26 cellular contexts compared by ENCODE assay signal in the genomic region with DNA sequence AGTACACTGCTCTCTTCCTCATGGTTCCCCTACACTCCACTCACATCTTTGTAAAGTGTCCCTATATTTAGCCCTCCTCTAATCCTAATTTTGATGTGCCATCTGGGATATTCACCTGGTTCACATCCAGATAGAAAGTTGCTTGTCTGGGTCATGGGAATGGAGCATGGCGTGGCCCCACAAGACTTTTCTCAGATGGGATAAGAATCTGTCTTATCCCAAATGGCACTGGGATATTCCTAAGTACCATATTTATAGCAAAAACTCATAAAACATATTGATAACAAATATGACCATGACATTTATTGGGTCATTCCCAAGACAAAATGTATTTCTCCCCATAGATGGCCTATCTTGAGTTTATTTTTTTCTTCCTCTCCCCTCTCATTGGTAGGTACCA. TPM values are rescaled to one million over a fixed set of nuclear protein-coding genes. Genes with fewer than 3 reads are reported as not detected.
DNase-seq lines count a peak whose midpoint lies in the region; ATAC-seq, FAIRE-seq and TF ChIP-seq lines count a peak whose summit lies in the region.
"Had no signal": no experiment of that assay in that cellular context is flagged by ENCODE, and none has a peak within 500 bp of the region (broad histone marks: within the 10 kb centered on the region; RNA-seq: fewer than 3 reads in every experiment).

No MANE protein-coding gene starts in this region.

- 0 out of 2 replicates have a peak overlapping the region, but pooled peaks have one; percentile 13 for H3K4me2 ChIP-seq in PC-3 (ENCODE audit: low read length)
- H3K4me2 ChIP-seq in astrocyte (ENCODE audit: low read length) = no peak overlapping the region

- no peaks in the 10 kb centered on the region for H3F3A ChIP-seq in PC-3 (ENCODE audit: low read length, unreplicated experiment)

- H2AFZ ChIP-seq in PC-3 (ENCODE audit: low read length) = no peak overlapping the region
- no peak overlapping the region for H2AFZ ChIP-seq in astrocyte (ENCODE audit: low read depth, low read length)

- no peak for TF ChIP-seq CTCF in PC-3 (conservative IDR thresholded peaks at IDR 0.05; ENCODE audit: low read depth, low read length)
- no peak for TF ChIP-seq CTCF in astrocyte (IDR thresholded peaks at IDR 0.05; ENCODE audit: insufficient read depth, low read depth, low read length)
- no peak for TF ChIP-seq CTCF in coronary artery (IDR thresholded peaks at IDR 0.05)

- peak overlapping the region; percentile 65 for H3K27ac ChIP-seq in PC-3 (ENCODE audit: low read length)
- H3K27ac ChIP-seq in astrocyte (ENCODE audit: low read depth, low read length) = no peak overlapping the region
- H3K27ac ChIP-seq in mesodermal cell (ENCODE audit: low read depth, low read length, severe bottlenecking) = peak overlapping the region; percentile 93
- H3K27ac ChIP-seq in coronary artery = no peak overlapping the region
- H3K27ac ChIP-seq: RWPE1, SK-N-MC had no signal

- H4K20me1 ChIP-seq in PC-3 (ENCODE audit: low read length) (no peaks in the 10 kb centered on the region), astrocyte (ENCODE audit: insufficient read depth, low read length) (no peaks in the 10 kb centered on the region)

- intact Hi-C loops in PC-3 (cut with micrococcal nuclease) = no loop called here

- no CpG with 5 or more reads among the region's 1 CpG for WGBS in mesodermal cell (ENCODE audit: insufficient coverage in 2 of 2), 2 experiments

- CTCF ChIA-PET in PC-3 (lab: Charles Lee) = no interaction called here

- H3K4me1 Mint-ChIP-seq in astrocyte (ENCODE audit: low read depth, unreplicated experiment) = peaks cover 23% of the 10 kb centered on the region

- POLR2A ChIA-PET in PC-3 (lab: Charles Lee; ENCODE audit: unreplicated experiment) = no interaction called here

- no peak overlapping the region for H3K4me3 Mint-ChIP-seq in astrocyte (ENCODE audit: unreplicated experiment)
- H3K4me3 Mint-ChIP-seq: CD14-positive monocyte; CD8-positive, alpha-beta memory T cell had no signal

- H3K27me3 Mint-ChIP-seq in astrocyte (ENCODE audit: low read depth, unreplicated experiment) = no peaks in the 10 kb centered on the region

- no peaks in the 10 kb centered on the region for H3K36me3 Mint-ChIP-seq in astrocyte (ENCODE audit: low read depth, unreplicated experiment)
- H3K36me3 Mint-ChIP-seq: CD14-positive monocyte; CD8-positive, alpha-beta memory T cell had no signal

- no TSS peak for BruUV-seq in PC-3 (replicated peaks; lab: Mats Ljungman, UMichigan)

- H3K4me3 ChIP-seq in PC-3 (ENCODE audit: low read length) (no peak overlapping the region), astrocyte (ENCODE audit: insufficient read depth, low read depth, low read length) (no peak overlapping the region), mesodermal cell (ENCODE audit: extremely low read depth, insufficient read depth, low read length, poor library complexity, severe bottlenecking) (no peak overlapping the region), coronary artery (no peak overlapping the region)
- H3K4me3 ChIP-seq: K562, SK-N-MC had no signal

- H3K9me3 Mint-ChIP-seq in astrocyte (ENCODE audit: unreplicated experiment) = no peaks in the 10 kb centered on the region

- H3K79me2 ChIP-seq in PC-3 (ENCODE audit: low read length) (no peaks in the 10 kb centered on the region), astrocyte (ENCODE audit: insufficient read depth, low read length) (no peaks in the 10 kb centered on the region)

- H3K9me3 ChIP-seq in PC-3 (ENCODE audit: low read length) = no peaks in the 10 kb centered on the region
- no peaks in the 10 kb centered on the region for H3K9me3 ChIP-seq in astrocyte (ENCODE audit: insufficient read depth, low read depth, low read length)
- H3K9me3 ChIP-seq in mesodermal cell (ENCODE audit: control insufficient read depth, low read length) = no peaks in the 10 kb centered on the region
- H3K9me3 ChIP-seq: BE2C had no signal

- H3K27ac Mint-ChIP-seq in astrocyte (ENCODE audit: unreplicated experiment) = peak overlapping the region; percentile 59

- no peak for FAIRE-seq in astrocyte (lab: Jason Lieb, UNC)
- FAIRE-seq: GM12892, HepG2, K562 had no signal

- no peak for ATAC-seq in PC-3
- ATAC-seq in GM21360 (IDR thresholded peaks at IDR 0.05; ENCODE audit: unreplicated experiment) = no peak
- no peak for ATAC-seq in HG02870 (IDR thresholded peaks at IDR 0.05; ENCODE audit: unreplicated experiment)
- ATAC-seq: HepG2, K562, Panc1 had no signal

- peaks cover 12% of the 10 kb centered on the region for H3K4me1 ChIP-seq in PC-3 (ENCODE audit: insufficient read depth, low read length)
- H3K4me1 ChIP-seq in astrocyte (ENCODE audit: insufficient read depth, low read length) = peaks cover 9% of the 10 kb centered on the region
- H3K4me1 ChIP-seq in mesodermal cell (ENCODE audit: control insufficient read depth, insufficient read depth, low read length, poor library complexity, severe bottlenecking) = peaks cover 43% of the 10 kb centered on the region
- H3K4me1 ChIP-seq: BE2C had no signal

- no peaks in the 10 kb centered on the region for H3K9me2 ChIP-seq in PC-3 (replicated peaks; ENCODE audit: low read length)

- DNase-seq in PC-3 (no peak), astrocyte (ENCODE audit: low read depth) (no peak), coronary artery (ENCODE audit: low spot score) (no peak), SK-N-DZ (ENCODE audit: low spot score) (no peak)
- DNase-seq: BE2C; Calu3; CD8-positive, alpha-beta memory T cell; DND-41; Kasumi-1; NCI-H1105 treated with DMSO at 0.1 percent for 48 hours; NCI-H146; NCI-H2029 treated with DMSO at 0.1 percent for 48 hours; NCI-H2227 treated with DMSO at 0.1 percent for 48 hours; NCI-H510A; NCI-H69; SHP77 had no signal

- H3K27me3 ChIP-seq in PC-3 (ENCODE audit: low read length) = no peaks in the 10 kb centered on the region
- no peaks in the 10 kb centered on the region for H3K27me3 ChIP-seq in astrocyte (ENCODE audit: insufficient read depth, low read length)
- H3K27me3 ChIP-seq: BE2C had no signal

- peak overlapping the region; percentile 25; the same call in 1 of the 2 replicates for H3K9ac ChIP-seq in PC-3 (ENCODE audit: low read length)
- no peak overlapping the region for H3K9ac ChIP-seq in astrocyte (ENCODE audit: low read length)

- H3K36me3 ChIP-seq in PC-3 (ENCODE audit: low read depth, low read length) (no peaks in the 10 kb centered on the region), astrocyte (ENCODE audit: insufficient read depth, low read length) (no peaks in the 10 kb centered on the region), mesodermal cell (ENCODE audit: control insufficient read depth, insufficient read depth, low read length) (no peaks in the 10 kb centered on the region)
- H3K36me3 ChIP-seq: BE2C had no signal

RNA-seq across cellular contexts. Expression of a gene that starts 49.5 kb away (rescaled TPM):
- total RNA-seq in PC-3 (2014; rRNA removed) = 64.4 and 92.8 TPM in 2 replicates
- 125 and 131 TPM in 2 replicates for total RNA-seq in astrocyte
- polyA plus RNA-seq in mesodermal cell (2013, experiment 1 of 2) = 172 TPM
- 171 TPM for polyA plus RNA-seq in mesodermal cell (2013, experiment 2 of 2)
- 73.4 and 83.5 TPM in 2 replicates for polyA plus RNA-seq in SK-N-DZ (2014; cell fraction: cytosol; rRNA removed)
- polyA plus RNA-seq in SK-N-DZ (2014; cell fraction: nucleus; rRNA removed) = 43.1 and 71.6 TPM in 2 replicates

Comparison
In these comparisons a context has a peak if more than half of its experiments do, and no peak if none do; other contexts are left out.
1. H3K27ac ChIP-seq: peak in PC-3 (single experiment) and mesodermal cell (single experiment); none in astrocyte (single experiment) and coronary artery (0 of 2).